In the genomic region with DNA sequence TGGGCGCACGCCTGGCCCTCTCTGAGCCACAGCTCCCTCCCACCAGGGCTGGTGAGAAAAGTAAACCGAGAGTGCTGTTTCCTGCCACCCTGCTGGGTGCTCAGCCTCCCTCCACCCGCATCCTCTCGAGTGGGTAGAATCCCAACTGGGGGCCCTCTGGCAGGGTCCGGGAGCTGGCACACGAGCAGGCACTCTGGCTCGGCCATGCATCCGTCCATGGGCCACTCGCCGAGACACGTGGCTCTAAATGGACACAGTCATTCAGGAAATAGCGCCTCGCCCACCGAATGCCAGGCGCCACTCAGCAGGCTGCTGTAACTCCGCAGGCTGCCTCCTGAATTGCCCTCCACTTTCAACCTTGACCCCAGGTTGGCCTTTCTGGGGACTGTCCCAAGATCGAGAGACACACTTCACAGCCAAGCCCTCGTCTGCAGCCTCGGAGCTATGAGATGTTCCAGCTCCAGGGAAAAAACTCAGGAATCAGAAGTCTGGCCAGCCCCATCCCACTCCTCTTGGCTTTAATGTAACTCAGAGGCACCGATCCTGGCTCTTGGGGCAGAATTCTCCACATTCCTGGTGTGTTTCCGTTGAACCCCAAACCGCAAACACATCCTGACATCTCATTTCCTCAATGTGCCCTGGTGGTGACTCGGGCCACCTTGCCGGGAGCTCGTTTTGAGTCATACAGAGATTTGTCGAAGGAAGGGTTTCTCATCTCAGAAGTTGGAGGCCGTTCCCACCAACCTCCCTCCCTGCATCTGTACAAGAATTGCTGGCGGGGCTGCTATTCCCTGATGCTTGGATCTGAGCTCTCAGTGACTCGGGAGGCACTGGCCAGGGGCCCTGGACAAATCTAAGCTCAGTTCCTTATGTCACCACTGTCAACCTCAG, we compare ENCODE assay signal across 8 cellular contexts. TPM values are rescaled to one million over a fixed set of nuclear protein-coding genes. Genes with fewer than 3 reads are reported as not detected.
A peak's percentile ranks its signal among the peaks of the same experiment; 100 is the strongest.
DNase-seq lines count a peak whose midpoint lies in the region; ATAC-seq and TF ChIP-seq lines count a peak whose summit lies in the region.

No MANE protein-coding gene starts in this region.

- peak overlapping the region; percentile 42 for H3K4me3 Mint-ChIP-seq in activated CD4-positive, alpha-beta memory T cell treated with anti-CD3 and anti-CD28 coated beads for 36 hours

- H3K27me3 ChIP-seq in BLaER1: no peaks in the 10 kb centered on the region
- H3K27me3 ChIP-seq in fibroblast of lung (ENCODE audit: control insufficient read depth, insufficient read depth, low read length): no peaks in the 10 kb centered on the region
- no peaks in the 10 kb centered on the region for H3K27me3 ChIP-seq in gastrocnemius medialis

- H3K27ac ChIP-seq in BLaER1: peak overlapping the region; percentile 52
- peak overlapping the region; percentile 86 for H3K27ac ChIP-seq in fibroblast of lung (ENCODE audit: insufficient read depth, low read length)
- peak overlapping the region; percentile 41 to 84 (median 50) for H3K27ac ChIP-seq in gastrocnemius medialis

- peak overlapping the region; percentile 60 for H3K27ac Mint-ChIP-seq in activated CD4-positive, alpha-beta memory T cell treated with anti-CD3 and anti-CD28 coated beads for 36 hours

- POLR2A ChIA-PET in activated CD4-positive, alpha-beta memory T cell treated with anti-CD3 and anti-CD28 coated beads for 36 hours (lab: Charles Lee): interaction anchor here (1.0 to 2.1 kb wide), 8 partner anchors 8 to 44 kb away, joined by 3 to 26 read pairs (median 4); a partner anchor contains a TSS

- peak; percentile 3 to 12 for ATAC-seq in gastrocnemius medialis
- ATAC-seq in GM19395 (IDR thresholded peaks at IDR 0.05; ENCODE audit: unreplicated experiment): no peak

- H4K20me1 ChIP-seq in BLaER1 (no peaks in the 10 kb centered on the region), fibroblast of lung (ENCODE audit: control insufficient read depth, extremely low read depth, insufficient read depth, low read length) (no peaks in the 10 kb centered on the region)

- TF ChIP-seq POLR2A in gastrocnemius medialis (IDR thresholded peaks at IDR 0.05): no peak

- peak; percentile 90 for DNase-seq in HK-2 (ENCODE audit: unreplicated experiment)
- peak; percentile 88 for DNase-seq in activated CD4-positive, alpha-beta memory T cell treated with anti-CD3 and anti-CD28 coated beads for 36 hours
- DNase-seq in fibroblast of lung (ENCODE audit: low read depth in 2 of 2): peak; percentile 87 to 98
- no peak for DNase-seq in gastrocnemius medialis
- DNase-seq in NCI-H2196 (lab: John Stamatoyannopoulos, UW; ENCODE audit: unreplicated experiment): no peak
- DNase-seq in GF-D8 (lab: John Stamatoyannopoulos, UW): no peak

- peak in 1 of 2 donors; percentile 16 for TF ChIP-seq CTCF in fibroblast of lung (conservative IDR thresholded peaks at IDR 0.05 in 1 of 2, IDR thresholded peaks at IDR 0.05 in 1 of 2; ENCODE audit: low read depth in 1 of 2, low read length in 2 of 2)
- peak in 3 of 5 experiments; percentile 5 to 18 (median 17) for TF ChIP-seq CTCF in gastrocnemius medialis (IDR thresholded peaks at IDR 0.05 in 4 of 5, conservative IDR thresholded peaks at IDR 0.05 in 1 of 5)

- no peaks in the 10 kb centered on the region for H3K36me3 Mint-ChIP-seq in activated CD4-positive, alpha-beta memory T cell treated with anti-CD3 and anti-CD28 coated beads for 36 hours

- H3K4me3 ChIP-seq in BLaER1: 0 out of 2 replicates have a peak overlapping the region, but pooled peaks have one; percentile 8
- no peak overlapping the region for H3K4me3 ChIP-seq in fibroblast of lung (replicated peaks in 1 of 4; ENCODE audit: control extremely low read depth in 1 of 4, insufficient read depth in 1 of 4, low read depth in 3 of 4, low read length in 4 of 4)
- H3K4me3 ChIP-seq in gastrocnemius medialis: no peak overlapping the region

- peak overlapping the region; percentile 27 for H2AFZ ChIP-seq in fibroblast of lung (ENCODE audit: low read length)

- H3K4me2 ChIP-seq in BLaER1: peak overlapping the region; percentile 89
- H3K4me2 ChIP-seq in fibroblast of lung (ENCODE audit: extremely low read depth, insufficient read depth, low read length): peak overlapping the region; percentile 79

- H3K36me3 ChIP-seq in BLaER1: no peaks in the 10 kb centered on the region
- no peaks in the 10 kb centered on the region for H3K36me3 ChIP-seq in fibroblast of lung (ENCODE audit: control insufficient read depth, insufficient read depth, low read length)
- H3K36me3 ChIP-seq in gastrocnemius medialis: no peaks in the 10 kb centered on the region

- CTCF ChIA-PET in activated CD4-positive, alpha-beta memory T cell treated with anti-CD3 and anti-CD28 coated beads for 36 hours (lab: Charles Lee): interaction anchor here (1.1 to 2.1 kb wide), 8 partner anchors 8 to 91 kb away, joined by 3 to 12 read pairs (median 6); no protein-coding TSS in a partner anchor

- intact Hi-C loops in activated CD4-positive, alpha-beta memory T cell treated with anti-CD3 and anti-CD28 coated beads for 36 hours (cut with micrococcal nuclease): loop anchor here (10.0 kb wide), 1 partner anchor 224 kb away; a partner anchor contains a TSS
- intact Hi-C loops in gastrocnemius medialis (cut with DNase I; ENCODE audit: low total_unique reads): no loop called here

- H3K9me3 Mint-ChIP-seq in activated CD4-positive, alpha-beta memory T cell treated with anti-CD3 and anti-CD28 coated beads for 36 hours: no peaks in the 10 kb centered on the region

- H3K9ac ChIP-seq in BLaER1 (no peak overlapping the region), fibroblast of lung (ENCODE audit: insufficient read depth, low read length) (peak overlapping the region; percentile 9)

- peaks cover 50% of the 10 kb centered on the region for H3K4me1 Mint-ChIP-seq in activated CD4-positive, alpha-beta memory T cell treated with anti-CD3 and anti-CD28 coated beads for 36 hours (ENCODE audit: low read depth)

- H3K9me3 ChIP-seq in BLaER1 (no peaks in the 10 kb centered on the region), fibroblast of lung (ENCODE audit: control insufficient read depth, insufficient read depth, low read depth, low read length) (no peaks in the 10 kb centered on the region), gastrocnemius medialis (no peaks in the 10 kb centered on the region)

- H3K4me1 ChIP-seq in BLaER1 (peaks cover 63% of the 10 kb centered on the region), fibroblast of lung (ENCODE audit: control insufficient read depth, extremely low read depth, insufficient read depth, low read length) (peaks cover 18% of the 10 kb centered on the region), gastrocnemius medialis (peaks cover 33 to 36% of the 10 kb centered on the region in 2 donors)

- H3K27me3 Mint-ChIP-seq in activated CD4-positive, alpha-beta memory T cell treated with anti-CD3 and anti-CD28 coated beads for 36 hours: peaks cover 2% of the 10 kb centered on the region

- in situ Hi-C loops in gastrocnemius medialis (cut with MboI; ENCODE audit: low sequenced_read_pairs in 4 of 4): loop anchor here in 1 of 4 donors (5.0 kb wide), 1 partner anchor 91 kb away; no protein-coding TSS in a partner anchor

- no peaks in the 10 kb centered on the region for H3K79me2 ChIP-seq in fibroblast of lung (ENCODE audit: control insufficient read depth, insufficient read depth, low read length)

RNA-seq across cellular contexts. Expression of a gene that starts 14.1 kb away (rescaled TPM):
- 1 to 10 TPM; 1.7 TPM for total RNA-seq in activated CD4-positive, alpha-beta memory T cell treated with anti-CD3 and anti-CD28 coated beads for 36 hours
- total RNA-seq in fibroblast of lung (3.3 and 19.2 TPM in 2 replicates), gastrocnemius medialis (10 to 100 TPM in 3 of 4 donors, 1 to 10 TPM in 1; 6.8 to 45.6 (median 32.0) TPM)
- 6.7 and 11.5 TPM in 2 replicates for polyA plus RNA-seq in fibroblast of lung
- 27.0 and 30.4 TPM in 2 replicates for polyA plus RNA-seq in fibroblast of lung (2012)
- polyA minus RNA-seq in fibroblast of lung (ENCODE audit: low replicate concordance): 7.7 and 14.6 TPM in 2 replicates

Comparison
In these comparisons a context has a peak if more than half of its experiments do, and no peak if none do; other contexts are left out.
1. DNase-seq: peak in HK-2 (single experiment), activated CD4-positive, alpha-beta memory T cell treated with anti-CD3 and anti-CD28 coated beads for 36 hours (single experiment) and fibroblast of lung (2 of 2); none in gastrocnemius medialis (0 of 2), NCI-H2196 (single experiment) and GF-D8 (single experiment).
2. Peak in every context shown above with its lines, with median percentiles within 50 percentile points of each other: H3K27ac ChIP-seq.